Comparison of ENCODE assay signal across 17 cellular contexts in the genomic region with DNA sequence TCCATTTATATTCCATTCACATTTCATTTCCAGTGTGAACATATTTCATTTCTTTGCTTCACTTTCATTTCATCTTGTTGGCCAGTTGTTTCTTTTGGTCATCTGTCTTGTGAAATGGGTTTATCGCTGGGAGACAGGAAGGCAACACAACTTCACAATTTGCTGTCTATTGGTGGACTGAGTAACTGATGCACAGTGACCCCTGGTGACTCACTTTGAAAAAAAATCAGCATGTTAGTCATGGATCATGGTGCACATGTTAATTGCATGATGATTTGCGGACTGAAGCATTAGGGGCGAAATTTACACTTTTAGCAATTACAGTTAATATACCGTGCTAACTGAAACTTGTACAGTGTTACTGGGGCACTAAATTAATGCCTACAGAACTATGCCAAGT. TPM values are rescaled to one million over a fixed set of nuclear protein-coding genes. Genes with fewer than 3 reads are reported as not detected.
A peak's percentile ranks its signal among the peaks of the same experiment; 100 is the strongest.
DNase-seq lines count a peak whose midpoint lies in the region; ATAC-seq and TF ChIP-seq lines count a peak whose summit lies in the region.
"Had no signal": no experiment of that assay in that cellular context is flagged by ENCODE, and none has a peak within 500 bp of the region (broad histone marks: within the 10 kb centered on the region; RNA-seq: fewer than 3 reads in every experiment).

No MANE protein-coding gene starts in this region.

- no peak overlapping the region for H4K91ac ChIP-seq in IMR-90 (ENCODE audit: insufficient read depth, low read depth, low read length)

- no peak for TF ChIP-seq RAD21 in IMR-90 (IDR thresholded peaks at IDR 0.05; ENCODE audit: low read length)

- intact Hi-C loops in IMR-90 (cut with micrococcal nuclease) = no loop called here

- H3K18ac ChIP-seq in IMR-90 (ENCODE audit: low read depth, low read length) = no peak overlapping the region

- no peaks in the 10 kb centered on the region for H3K79me1 ChIP-seq in IMR-90 (ENCODE audit: low read depth in 1 of 2, low read length in 2 of 2)

- H2AK9ac ChIP-seq in IMR-90 (replicated peaks; ENCODE audit: low read depth, low read length, poor library complexity) = no peak overlapping the region

- TF ChIP-seq CTCF in IMR-90 (conservative IDR thresholded peaks at IDR 0.05; ENCODE audit: low read depth, low read length) = no peak

- BruUV-seq in IMR-90 (replicated peaks; lab: Mats Ljungman, UMichigan) = no TSS peak

- no peak overlapping the region for H2BK20ac ChIP-seq in IMR-90 (ENCODE audit: low read depth, low read length)

- H3K4me3 ChIP-seq in IMR-90 (ENCODE audit: insufficient read depth, low read depth, low read length) = no peak overlapping the region
- H3K4me3 ChIP-seq: BLaER1 treated with 17β-estradiol and CSF1 and Interleukin-3, amounts not matched to agents 10 nM and 100 nM had no signal

- no peak overlapping the region for H2BK15ac ChIP-seq in IMR-90 (ENCODE audit: low read depth, low read length)

- H3K4me2 ChIP-seq in IMR-90 (ENCODE audit: low read depth, low read length) = no peak overlapping the region
- H3K4me2 ChIP-seq: BLaER1 treated with 17β-estradiol and CSF1 and Interleukin-3, amounts not matched to agents 10 nM and 100 nM had no signal

- no peak overlapping the region for H4K8ac ChIP-seq in IMR-90 (ENCODE audit: low read depth in 2 of 2, low read length in 2 of 2)

- dilution Hi-C loops in IMR-90 (cut with HindIII; ENCODE audit: low sequenced_read_pairs, unreplicated experiment) = no loop called here

- in situ Hi-C loops in IMR-90 (cut with MboI; ENCODE audit: low sequenced_read_pairs) (no loop called here), SK-MEL-5 (cut with HindIII; ENCODE audit: low pct_unique_long_range_greater_than_20kb, low sequenced_read_pairs) (no loop called here)

- WGBS in IMR-90 (ENCODE audit: extremely low coverage in 2 of 2, insufficient read length in 1 of 2), 2 experiments = no CpG with 5 or more reads among the region's 4 CpGs

- no peaks in the 10 kb centered on the region for H3K9me1 ChIP-seq in IMR-90 (ENCODE audit: insufficient read depth, low read length)

- no peak overlapping the region for H2BK120ac ChIP-seq in IMR-90 (ENCODE audit: low read depth, low read length)

- no peak overlapping the region for H2AFZ ChIP-seq in IMR-90 (replicated peaks; ENCODE audit: low read length, poor library complexity)

- H3K9me3 ChIP-seq in IMR-90 (ENCODE audit: control insufficient read depth, insufficient read depth, low read length) = 0 out of 2 replicates have a peak, but pooled peaks cover 3% of the 10 kb centered on the region
- H3K9me3 ChIP-seq: BLaER1 treated with 17β-estradiol and CSF1 and Interleukin-3, amounts not matched to agents 10 nM and 100 nM had no signal

- H3K27me3 ChIP-seq in IMR-90 (ENCODE audit: control insufficient read depth, insufficient read depth, low read length) = no peaks in the 10 kb centered on the region
- H3K27me3 ChIP-seq: BLaER1 treated with 17β-estradiol and CSF1 and Interleukin-3, amounts not matched to agents 10 nM and 100 nM had no signal

- no peak overlapping the region for H3K23ac ChIP-seq in IMR-90 (ENCODE audit: low read depth, low read length)

- H3K36me3 ChIP-seq in IMR-90 (ENCODE audit: control insufficient read depth, insufficient read depth, low read length) = no peaks in the 10 kb centered on the region
- H3K36me3 ChIP-seq: BLaER1 treated with 17β-estradiol and CSF1 and Interleukin-3, amounts not matched to agents 10 nM and 100 nM had no signal

- CTCF ChIA-PET in IMR-90 (lab: Yijun Ruan, JAX) = interaction anchor here (0.7 kb wide), 1 partner anchor 861 kb away, joined by 3 read pairs; no protein-coding TSS in a partner anchor

- H2BK5ac ChIP-seq in IMR-90 (ENCODE audit: low read depth, low read length, poor library complexity, severe bottlenecking) = no peak overlapping the region

- H2AK5ac ChIP-seq in IMR-90 (ENCODE audit: low read depth, low read length) = no peak overlapping the region

- no peak overlapping the region for H3K56ac ChIP-seq in IMR-90 (ENCODE audit: extremely low read depth, insufficient read depth, low read length)

- TF ChIP-seq POLR2A in IMR-90 (IDR thresholded peaks at IDR 0.05; ENCODE audit: low read depth, low read length) = no peak

- DNase-seq in CD1c-positive myeloid dendritic cell (ENCODE audit: extremely low spot score) (peak; percentile 38), IMR-90 (peak; percentile 2), SK-MEL-5 (ENCODE audit: low read depth, low spot score) (peak; percentile 39), left kidney (ENCODE audit: low read depth, low spot score) (peak; percentile 30), DMS 273 treated with DMSO at 0.1 percent for 48 hours (lab: John Stamatoyannopoulos, UW) (no peak)
- no peak for DNase-seq in stimulated activated CD4-positive, alpha-beta T cell treated with anti-CD3 and anti-CD28 coated beads, Interleukin-4, amount 100 ng/mL, for 1 hour
- no peak for DNase-seq in stimulated activated naive CD4-positive, alpha-beta T cell (lab: John Stamatoyannopoulos, UW)
- no peak for DNase-seq in activated T-cell treated with anti-CD3 and anti-CD28 coated beads, Interleukin-2, amount 50 U/mL, for 48 hours
- DNase-seq: activated B cell treated with CpG ODN at 0.5 μM for 24 hours; anterior cingulate cortex; effector CD8-positive, alpha-beta T cell; GOT3; Kasumi-1; posterior cingulate gyrus; SHP77; stimulated activated CD4-positive, alpha-beta T cell treated with anti-CD3 and anti-CD28 coated beads, Interleukin-2, amount 100 ng/mL, for 24 hours had no signal

- H3K4me1 ChIP-seq in IMR-90 (ENCODE audit: control insufficient read depth, insufficient read depth, low read length) = no peaks in the 10 kb centered on the region
- H3K4me1 ChIP-seq: BLaER1 treated with 17β-estradiol and CSF1 and Interleukin-3, amounts not matched to agents 10 nM and 100 nM had no signal

- ATAC-seq in IMR-90 (ENCODE audit: low read depth) = no peak

- H4K5ac ChIP-seq in IMR-90 (ENCODE audit: low read depth, low read length) = no peak overlapping the region

- no peak overlapping the region for H3K4ac ChIP-seq in IMR-90 (ENCODE audit: low read depth, low read length)

- no peaks in the 10 kb centered on the region for H4K20me1 ChIP-seq in IMR-90 (ENCODE audit: insufficient read depth, low read length)
- H4K20me1 ChIP-seq: BLaER1 treated with 17β-estradiol and CSF1 and Interleukin-3, amounts not matched to agents 10 nM and 100 nM had no signal

- POLR2A ChIA-PET in IMR-90 (lab: Charles Lee; ENCODE audit: unreplicated experiment) = no interaction called here

- no peak overlapping the region for H3K9ac ChIP-seq in IMR-90 (ENCODE audit: low read depth, low read length)
- H3K9ac ChIP-seq: BLaER1 treated with 17β-estradiol and CSF1 and Interleukin-3, amounts not matched to agents 10 nM and 100 nM had no signal

- H3K27ac ChIP-seq in IMR-90 (ENCODE audit: insufficient read depth, low read length) = no peak overlapping the region
- H3K27ac ChIP-seq: BLaER1 treated with 17β-estradiol and CSF1 and Interleukin-3, amounts not matched to agents 10 nM and 100 nM had no signal

- H3K14ac ChIP-seq in IMR-90 (replicated peaks; ENCODE audit: low read depth, low read length) = no peak overlapping the region

TF ChIP-seq in IMR-90, 13 proteins besides CTCF, POLR2A, EP300 and RAD21:
- no peak for TF ChIP-seq NFE2L2 (IDR thresholded peaks at IDR 0.05; ENCODE audit: low read depth, low read length)
- no peak for TF ChIP-seq MAFK (IDR thresholded peaks at IDR 0.05; ENCODE audit: low read depth, low read length)
- TF ChIP-seq BHLHE40 (IDR thresholded peaks at IDR 0.05; ENCODE audit: low read depth, low read length) = no peak
- TF ChIP-seq, protein P1, sequence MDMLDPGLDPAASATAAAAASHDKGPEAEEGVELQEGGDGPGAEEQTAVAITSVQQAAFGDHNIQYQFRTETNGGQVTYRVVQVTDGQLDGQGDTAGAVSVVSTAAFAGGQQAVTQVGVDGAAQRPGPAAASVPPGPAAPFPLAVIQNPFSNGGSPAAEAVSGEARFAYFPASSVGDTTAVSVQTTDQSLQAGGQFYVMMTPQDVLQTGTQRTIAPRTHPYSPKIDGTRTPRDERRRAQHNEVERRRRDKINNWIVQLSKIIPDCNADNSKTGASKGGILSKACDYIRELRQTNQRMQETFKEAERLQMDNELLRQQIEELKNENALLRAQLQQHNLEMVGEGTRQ (IDR thresholded peaks at IDR 0.05; ENCODE audit: low read depth, low read length) = no peak
- TF ChIP-seq, protein P2, sequence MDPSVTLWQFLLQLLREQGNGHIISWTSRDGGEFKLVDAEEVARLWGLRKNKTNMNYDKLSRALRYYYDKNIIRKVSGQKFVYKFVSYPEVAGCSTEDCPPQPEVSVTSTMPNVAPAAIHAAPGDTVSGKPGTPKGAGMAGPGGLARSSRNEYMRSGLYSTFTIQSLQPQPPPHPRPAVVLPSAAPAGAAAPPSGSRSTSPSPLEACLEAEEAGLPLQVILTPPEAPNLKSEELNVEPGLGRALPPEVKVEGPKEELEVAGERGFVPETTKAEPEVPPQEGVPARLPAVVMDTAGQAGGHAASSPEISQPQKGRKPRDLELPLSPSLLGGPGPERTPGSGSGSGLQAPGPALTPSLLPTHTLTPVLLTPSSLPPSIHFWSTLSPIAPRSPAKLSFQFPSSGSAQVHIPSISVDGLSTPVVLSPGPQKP (IDR thresholded peaks at IDR 0.05; ENCODE audit: borderline replicate concordance, low read depth, low read length) = no peak
- TF ChIP-seq MXI1 (IDR thresholded peaks at IDR 0.05; ENCODE audit: borderline replicate concordance, low read depth, low read length) = no peak
- no peak for TF ChIP-seq RCOR1 (IDR thresholded peaks at IDR 0.05; ENCODE audit: insufficient replicate concordance, low read length)
- TF ChIP-seq SMC3 (IDR thresholded peaks at IDR 0.05; ENCODE audit: low read depth, low read length) = no peak
- no peak for TF ChIP-seq CEBPB (IDR thresholded peaks at IDR 0.05; ENCODE audit: low read depth, low read length)
- no peak for TF ChIP-seq RFX5 (IDR thresholded peaks at IDR 0.05; ENCODE audit: low read depth, low read length)
- no peak for TF ChIP-seq FOS (IDR thresholded peaks at IDR 0.05; ENCODE audit: low read depth, low read length)
- no peak for TF ChIP-seq CHD1 (IDR thresholded peaks at IDR 0.05; ENCODE audit: low read depth, low read length)
- no peak for TF ChIP-seq MAZ (IDR thresholded peaks at IDR 0.05; ENCODE audit: borderline replicate concordance, low read depth, low read length)

RNA-seq across cellular contexts. Expression of a gene that starts 37.1 kb away (rescaled TPM):
- not detected in 2 replicates for total RNA-seq in IMR-90 (2012; rRNA removed)
- polyA plus RNA-seq in IMR-90 (2012; rRNA removed) = not detected in 2 replicates
- not detected in 2 replicates for polyA plus RNA-seq in IMR-90 (2012; cell fraction: cytosol; rRNA removed)
- not detected in 2 replicates for polyA plus RNA-seq in IMR-90 (2012; cell fraction: nucleus; rRNA removed; ENCODE audit: low replicate concordance)
- total RNA-seq in SK-MEL-5 (2014; rRNA removed; shearing (Covaris generic)) = not detected in 2 replicates
- 0.08 and 0.13 TPM in 2 replicates for polyA plus RNA-seq in SK-MEL-5 (2015; cell fraction: cytosol; rRNA removed)
- not detected in 2 replicates for polyA plus RNA-seq in SK-MEL-5 (2015; cell fraction: nucleus; rRNA removed)
- total RNA-seq: activated B cell treated with CpG ODN at 0.5 μM for 24 hours had no signal

Comparison
In these comparisons a context has a peak if more than half of its experiments do, and no peak if none do; other contexts are left out.
1. DNase-seq: peak in CD1c-positive myeloid dendritic cell (single experiment), IMR-90 (single experiment), SK-MEL-5 (single experiment) and left kidney (single experiment); none in stimulated activated CD4-positive, alpha-beta T cell treated with anti-CD3 and anti-CD28 coated beads, Interleukin-4, amount 100 ng/mL, for 1 hour (single experiment), DMS 273 treated with DMSO at 0.1 percent for 48 hours (single experiment), stimulated activated naive CD4-positive, alpha-beta T cell (0 of 6) and activated T-cell treated with anti-CD3 and anti-CD28 coated beads, Interleukin-2, amount 50 U/mL, for 48 hours (0 of 2).